Comparison of ENCODE assay signal across 11 cellular contexts in the genomic region with DNA sequence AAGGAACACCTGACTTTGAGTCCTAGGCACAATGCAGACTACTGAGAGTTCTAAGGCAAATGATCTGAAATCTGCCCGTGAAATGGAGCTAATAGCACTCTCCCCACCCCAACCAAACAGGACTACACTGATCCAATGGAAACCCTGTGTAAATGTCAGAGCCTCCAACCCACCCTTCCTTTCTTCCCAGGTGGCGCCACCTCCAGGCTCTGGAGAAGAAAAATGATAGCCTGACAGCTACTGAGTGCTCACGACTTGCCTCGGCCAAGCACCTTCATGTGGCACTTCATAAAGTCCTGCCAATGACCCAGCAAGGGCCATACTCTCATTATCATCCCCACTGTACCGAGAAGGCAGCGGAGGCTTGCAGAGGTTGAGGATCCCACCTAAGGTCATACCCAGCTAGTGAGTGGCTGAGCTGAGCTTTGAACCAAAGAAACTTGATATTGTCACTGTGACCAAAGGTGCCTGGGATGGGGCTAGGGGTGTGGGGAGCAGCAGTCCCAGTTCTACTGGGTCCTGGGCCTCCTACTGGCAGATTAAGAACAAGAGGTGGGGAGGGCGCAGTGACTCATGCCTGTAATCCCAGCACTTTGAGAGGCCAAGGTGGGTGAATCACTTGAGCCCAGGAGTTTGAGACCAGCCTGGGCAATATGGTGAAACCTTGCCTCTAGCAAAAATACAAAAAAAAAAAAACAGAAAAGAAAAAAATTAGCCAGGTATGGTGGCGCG. TPM values are rescaled to one million over a fixed set of nuclear protein-coding genes. Genes with fewer than 3 reads are reported as not detected.
A peak's percentile ranks its signal among the peaks of the same experiment; 100 is the strongest.
DNase-seq lines count a peak whose midpoint lies in the region; ATAC-seq and TF ChIP-seq lines count a peak whose summit lies in the region.
"Had no signal": no experiment of that assay in that cellular context is flagged by ENCODE, and none has a peak within 500 bp of the region (broad histone marks: within the 10 kb centered on the region; RNA-seq: fewer than 3 reads in every experiment).

No MANE protein-coding gene starts in this region.

- peak overlapping the region in 2 of 5 donors; percentile 15 to 95 for H3K27ac ChIP-seq in adrenal gland
- H3K27ac ChIP-seq in mesendoderm (ENCODE audit: low read depth, low read length): no peak overlapping the region
- H3K27ac ChIP-seq: neutrophil had no signal

- peaks cover 5% of the 10 kb centered on the region for H3K27me3 Mint-ChIP-seq in glutamatergic neuron (ENCODE audit: unreplicated experiment)

- no peak overlapping the region for H2BK120ac ChIP-seq in mesendoderm (ENCODE audit: low read depth, low read length)

- DNase-seq in GM10248 (ENCODE audit: extremely low spot score): no peak
- peak; percentile 32 for DNase-seq in HPDE6-E6E7 (ENCODE audit: extremely low spot score)
- DNase-seq in adrenal gland: peak in 6 of 7 donors; percentile 50 to 77 (median 72)
- peak; percentile 65 for DNase-seq in mesendoderm
- DNase-seq in glutamatergic neuron: no peak
- DNase-seq in activated CD8-positive, alpha-beta memory T cell treated with anti-CD3 and anti-CD28 coated beads for 24 hours: no peak
- DNase-seq: activated T-cell treated with anti-CD3 and anti-CD28 coated beads, Interleukin-2, amount 50 U/mL, for 1 hour; NCI-H2029 had no signal

- H3K4ac ChIP-seq in mesendoderm (ENCODE audit: low read depth, low read length): no peak overlapping the region

- H4K5ac ChIP-seq in mesendoderm (ENCODE audit: low read length): no peak overlapping the region

- no peaks in the 10 kb centered on the region for H3K4me1 Mint-ChIP-seq in glutamatergic neuron (ENCODE audit: low read depth, unreplicated experiment)

- H3K18ac ChIP-seq in mesendoderm (ENCODE audit: low read length): no peak overlapping the region

- no peaks in the 10 kb centered on the region for H3K79me1 ChIP-seq in mesendoderm (ENCODE audit: low read length)

- ATAC-seq in HG02981 (IDR thresholded peaks at IDR 0.05; ENCODE audit: unreplicated experiment): no peak

- TF ChIP-seq CTCF in GM10248 (IDR thresholded peaks at IDR 0.05; ENCODE audit: control extremely low read depth, extremely low read depth, low read depth, missing control alignments): peak; percentile 21
- peak in 3 of 6 experiments; percentile 7 to 15 (median 10) for TF ChIP-seq CTCF in adrenal gland (IDR thresholded peaks at IDR 0.05)
- TF ChIP-seq CTCF in glutamatergic neuron (IDR thresholded peaks at IDR 0.05; ENCODE audit: partially characterized antibody, unreplicated experiment): no peak

- no peak overlapping the region for H3K4me3 Mint-ChIP-seq in glutamatergic neuron (ENCODE audit: unreplicated experiment)
- H3K4me3 Mint-ChIP-seq: T-helper 2 cell treated with Interferon-gamma antibody and Interleukin-4, amounts not matched to agents 5 μg/mL and 100 μg/mL, for 36 hours had no signal

- H3K9me3 ChIP-seq in adrenal gland (replicated peaks in 1 of 3): no peaks in the 10 kb centered on the region
- H3K9me3 ChIP-seq: neutrophil had no signal

- H3K4me3 ChIP-seq in adrenal gland (no peak overlapping the region), mesendoderm (ENCODE audit: low read length) (no peak overlapping the region)

- H3K79me2 ChIP-seq in mesendoderm (ENCODE audit: control insufficient read depth, insufficient read depth, low read length): no peaks in the 10 kb centered on the region

- no peak overlapping the region for H3K56ac ChIP-seq in mesendoderm (ENCODE audit: low read length)

- H3K27ac Mint-ChIP-seq in glutamatergic neuron (ENCODE audit: unreplicated experiment): no peak overlapping the region
- H3K27ac Mint-ChIP-seq: T-helper 2 cell treated with Interferon-gamma antibody and Interleukin-4, amounts not matched to agents 5 μg/mL and 100 μg/mL, for 36 hours had no signal

- no peak overlapping the region for H3K23ac ChIP-seq in mesendoderm (ENCODE audit: low read length)

- H2AK5ac ChIP-seq in mesendoderm (ENCODE audit: low read length): no peak overlapping the region

- no peak overlapping the region for H2BK5ac ChIP-seq in mesendoderm (ENCODE audit: low read length)

- H3K9ac ChIP-seq in mesendoderm (ENCODE audit: low read length): no peak overlapping the region

- H3K36me3 Mint-ChIP-seq in glutamatergic neuron (ENCODE audit: unreplicated experiment): no peaks in the 10 kb centered on the region

- POLR2A ChIA-PET in GM10248 (lab: Yijun Ruan, JAX): no interaction called here

- H3K27me3 ChIP-seq in adrenal gland (no peaks in the 10 kb centered on the region), mesendoderm (ENCODE audit: insufficient read depth, low read length, poor library complexity) (no peaks in the 10 kb centered on the region)

- no peak overlapping the region for H2BK15ac ChIP-seq in mesendoderm (replicated peaks; ENCODE audit: low read depth)

- peaks cover 3% of the 10 kb centered on the region for H3K9me3 Mint-ChIP-seq in glutamatergic neuron (ENCODE audit: unreplicated experiment)
- H3K9me3 Mint-ChIP-seq: T-helper 2 cell treated with Interferon-gamma antibody and Interleukin-4, amounts not matched to agents 5 μg/mL and 100 μg/mL, for 36 hours had no signal

- no peak for TF ChIP-seq POLR2A in adrenal gland (IDR thresholded peaks at IDR 0.05)

- H3K4me1 ChIP-seq in adrenal gland (replicated peaks in 1 of 2): peaks cover 5 to 7% of the 10 kb centered on the region in 2 donors
- H3K4me1 ChIP-seq in mesendoderm (ENCODE audit: control insufficient read depth, low read depth, low read length): peaks cover 2% of the 10 kb centered on the region

- H3K4me2 ChIP-seq in mesendoderm (ENCODE audit: low read length): no peak overlapping the region

- no peak overlapping the region for H4K8ac ChIP-seq in mesendoderm (ENCODE audit: low read depth, low read length)

- 76 to 83% (median 77%) methylated on average over 7 to 9 of the region's 9 CpGs for WGBS in adrenal gland, 4 donors
- WGBS in mesendoderm (ENCODE audit: extremely low coverage, insufficient coverage, low lambda C conversion rate): no CpG with 5 or more reads among the region's 9 CpGs

- CTCF ChIA-PET in GM10248 (lab: Yijun Ruan, JAX): interaction anchor here (1.1 to 5.2 kb wide), 3 partner anchors 22 to 55 kb away, joined by 3 to 27 read pairs (median 3); no protein-coding TSS in a partner anchor

- intact Hi-C loops in adrenal gland (cut with DNase I): no loop called here

- H3K36me3 ChIP-seq in adrenal gland (replicated peaks in 1 of 2) (no peaks in the 10 kb centered on the region), mesendoderm (ENCODE audit: control insufficient read depth, insufficient read depth, low read length) (no peaks in the 10 kb centered on the region)
- H3K36me3 ChIP-seq: neutrophil had no signal

RNA-seq across cellular contexts. Expression of gene TST, which starts 20.5 kb away (rescaled TPM):
- total RNA-seq in adrenal gland (100 to 1,000 TPM; 142 to 484 (median 209) TPM), glutamatergic neuron (ENCODE audit: unreplicated experiment) (10.4 TPM)
- polyA plus RNA-seq in adrenal gland: 100 to 1,000 TPM in 1 of 3 donors, 10 to 100 TPM in 2; 49.7 to 207 (median 67.2) TPM
- 13.0 TPM for polyA plus RNA-seq in mesendoderm (2013, experiment 1 of 2)
- 11.7 TPM for polyA plus RNA-seq in mesendoderm (2013, experiment 2 of 2)

RNA-seq across cellular contexts. Expression of gene MPST, which starts 20.8 kb away (rescaled TPM):
- total RNA-seq in adrenal gland (100 to 1,000 TPM in 5 of 8 donors, 10 to 100 TPM in 3; 57.3 to 332 (median 150) TPM), glutamatergic neuron (ENCODE audit: unreplicated experiment) (58.8 TPM)
- polyA plus RNA-seq in adrenal gland: 100 to 1,000 TPM in 2 of 3 donors, 1 to 10 TPM in 1; 7.9 to 161 (median 136) TPM
- polyA plus RNA-seq in mesendoderm (2013, experiment 1 of 2): 57.1 TPM
- polyA plus RNA-seq in mesendoderm (2013, experiment 2 of 2): 58.0 TPM

RNA-seq across cellular contexts. Expression of gene KCTD17, which starts 52.8 kb away (rescaled TPM):
- total RNA-seq in adrenal gland: 10 to 100 TPM; 17.0 to 40.1 (median 29.5) TPM
- 10 to 100 TPM; 11.3 to 71.5 (median 24.8) TPM for polyA plus RNA-seq in adrenal gland
- polyA plus RNA-seq in mesendoderm (2013, experiment 1 of 2): 13.9 TPM
- 13.1 TPM for polyA plus RNA-seq in mesendoderm (2013, experiment 2 of 2)
- total RNA-seq in glutamatergic neuron (ENCODE audit: unreplicated experiment): 137 TPM

Comparison
In these comparisons a context has a peak if more than half of its experiments do, and no peak if none do; other contexts are left out.
1. DNase-seq: peak in HPDE6-E6E7 (single experiment), adrenal gland (6 of 7) and mesendoderm (single experiment); none in GM10248 (single experiment), glutamatergic neuron (single experiment) and activated CD8-positive, alpha-beta memory T cell treated with anti-CD3 and anti-CD28 coated beads for 24 hours (single experiment).
2. RNA of gene TST, which starts 20.5 kb away (total RNA-seq): 142 to 484 TPM in adrenal gland; 10.4 TPM in glutamatergic neuron (single experiment); every median in the first group is over 10 times any median in the second.